34 cellular contexts compared by ENCODE assay signal in genomic region chr13:80802946-80803345, GRCh38.
"Had no signal": no experiment of that assay in that cellular context is flagged by ENCODE, and none has a peak within 500 bp of the region (broad histone marks: within the 10 kb centered on the region; RNA-seq: fewer than 3 reads in every experiment).

No MANE protein-coding gene starts in this region.

- H3K4me1 Mint-ChIP-seq: activated CD4-positive, alpha-beta memory T cell treated with anti-CD3 and anti-CD28 coated beads, Interleukin-2, amount 10 ng/mL, durations not matched to agents 7 days and 5 days; activated CD8-positive, alpha-beta memory T cell treated with anti-CD3 and anti-CD28 coated beads, Interleukin-2, amount 10 ng/mL, durations not matched to agents 7 days and 5 days; activated naive CD4-positive, alpha-beta T cell treated with anti-CD3 and anti-CD28 coated beads, Interleukin-2, amount 10 ng/mL, durations not matched to agents 7 days and 5 days; activated naive CD8-positive, alpha-beta T cell treated with anti-CD3 and anti-CD28 coated beads, Interleukin-2, amount 50 U/mL, for 24 hours; brain; T-cell; T-helper 17 cell had no signal

- H3K4me3 Mint-ChIP-seq: activated CD4-positive, alpha-beta memory T cell treated with anti-CD3 and anti-CD28 coated beads, Interleukin-2, amount 10 ng/mL, durations not matched to agents 7 days and 5 days; activated CD8-positive, alpha-beta memory T cell treated with anti-CD3 and anti-CD28 coated beads, Interleukin-2, amount 10 ng/mL, durations not matched to agents 7 days and 5 days; activated naive CD4-positive, alpha-beta T cell treated with anti-CD3 and anti-CD28 coated beads, Interleukin-2, amount 10 ng/mL, durations not matched to agents 7 days and 5 days; activated naive CD8-positive, alpha-beta T cell; activated naive CD8-positive, alpha-beta T cell treated with anti-CD3 and anti-CD28 coated beads, Interleukin-2, amount 50 U/mL, for 24 hours; brain; T-cell; T-helper 17 cell had no signal

- H3K36me3 Mint-ChIP-seq: activated CD8-positive, alpha-beta memory T cell treated with anti-CD3 and anti-CD28 coated beads, Interleukin-2, amount 10 ng/mL, durations not matched to agents 7 days and 5 days; activated naive CD4-positive, alpha-beta T cell treated with anti-CD3 and anti-CD28 coated beads, Interleukin-2, amount 10 ng/mL, durations not matched to agents 7 days and 5 days; activated naive CD8-positive, alpha-beta T cell; brain; T-cell had no signal

- DNase-seq: activated CD4-positive, alpha-beta memory T cell treated with anti-CD3 and anti-CD28 coated beads, Interleukin-2, amount 10 ng/mL, durations not matched to agents 7 days and 5 days; activated CD4-positive, alpha-beta T cell treated with anti-CD3 and anti-CD28 coated beads for 1 hour; activated CD4-positive, alpha-beta T cell treated with anti-CD3 and anti-CD28 coated beads for 48 hours; activated CD4-positive, CD25-positive, alpha-beta regulatory T cell; activated CD8-positive, alpha-beta memory T cell treated with anti-CD3 and anti-CD28 coated beads for 24 hours; activated CD8-positive, alpha-beta memory T cell treated with anti-CD3 and anti-CD28 coated beads, Interleukin-2, amount 10 ng/mL, durations not matched to agents 7 days and 5 days; activated CD8-positive, alpha-beta memory T cell treated with anti-CD3 and anti-CD28 coated beads, Interleukin-2, amount 50 U/mL, for 48 hours; activated effector memory CD4-positive, alpha-beta T cell treated with Interleukin-2 at 50 U/mL for 16 hours; activated naive CD4-positive, alpha-beta T cell treated with anti-CD3 and anti-CD28 coated beads, Interleukin-2, amount 10 ng/mL, durations not matched to agents 7 days and 5 days; activated naive CD8-positive, alpha-beta T cell treated with anti-CD3 and anti-CD28 coated beads, Interleukin-2, amount 50 U/mL, for 24 hours; activated T-cell treated with anti-CD3 and anti-CD28 coated beads, Interleukin-2, amount 50 U/mL, for 48 hours; anterior cingulate cortex; caudate nucleus; Kasumi-1; MG63; NCI-H1048; NCI-H1105 treated with DMSO at 0.1 percent for 48 hours; NCI-H1436; NCI-H1694; NCI-H2029; NCI-H345; NCI-H524 treated with DMSO at 0.1 percent for 48 hours; NK-92 treated with Interleukin-12 subunit alpha and Interleukin-12 subunit beta, amount 100 ng/mL, for 24 hours; PC-3; Peyer's patch; RPMI8226; SIG-M5; T-cell; T-helper 17 cell; T-helper 9 cell had no signal

- H3K36me3 ChIP-seq: MG63, Peyer's patch had no signal

- H3K9me3 ChIP-seq: MG63, Peyer's patch had no signal

- ATAC-seq: activated CD8-positive, alpha-beta memory T cell treated with anti-CD3 and anti-CD28 coated beads, Interleukin-2, amount 10 ng/mL, durations not matched to agents 7 days and 5 days; activated naive CD8-positive, alpha-beta T cell treated with anti-CD3 and anti-CD28 coated beads, Interleukin-2, amount 50 U/mL, for 24 hours; PC-3; SK-N-SH treated with all-trans-retinoic acid at 6 μM for 48 hours; T-cell; T-helper 17 cell had no signal

- H3K27ac ChIP-seq: Peyer's patch, VCaP had no signal

- H3K27me3 ChIP-seq: MG63, Peyer's patch had no signal

- H3K27me3 Mint-ChIP-seq: activated CD4-positive, alpha-beta memory T cell treated with anti-CD3 and anti-CD28 coated beads, Interleukin-2, amount 10 ng/mL, durations not matched to agents 7 days and 5 days; activated CD8-positive, alpha-beta memory T cell treated with anti-CD3 and anti-CD28 coated beads, Interleukin-2, amount 10 ng/mL, durations not matched to agents 7 days and 5 days; activated naive CD4-positive, alpha-beta T cell treated with anti-CD3 and anti-CD28 coated beads, Interleukin-2, amount 10 ng/mL, durations not matched to agents 7 days and 5 days; activated naive CD8-positive, alpha-beta T cell; activated naive CD8-positive, alpha-beta T cell treated with anti-CD3 and anti-CD28 coated beads, Interleukin-2, amount 50 U/mL, for 24 hours; brain; T-cell; T-helper 17 cell had no signal

- H3K27ac Mint-ChIP-seq: activated CD4-positive, alpha-beta memory T cell treated with anti-CD3 and anti-CD28 coated beads, Interleukin-2, amount 10 ng/mL, durations not matched to agents 7 days and 5 days; activated CD8-positive, alpha-beta memory T cell treated with anti-CD3 and anti-CD28 coated beads, Interleukin-2, amount 10 ng/mL, durations not matched to agents 7 days and 5 days; activated naive CD4-positive, alpha-beta T cell treated with anti-CD3 and anti-CD28 coated beads, Interleukin-2, amount 10 ng/mL, durations not matched to agents 7 days and 5 days; activated naive CD8-positive, alpha-beta T cell; activated naive CD8-positive, alpha-beta T cell treated with anti-CD3 and anti-CD28 coated beads, Interleukin-2, amount 50 U/mL, for 24 hours; T-cell; T-helper 17 cell had no signal

- H3K4me3 ChIP-seq: MG63, Peyer's patch had no signal

- H3K4me1 ChIP-seq: Peyer's patch had no signal
